8 cellular contexts compared by ENCODE assay signal in genomic region chr2:195898505-195898904, GRCh38.
A peak's percentile ranks its signal among the peaks of the same experiment; 100 is the strongest.
DNase-seq lines count a peak whose midpoint lies in the region; ATAC-seq and TF ChIP-seq lines count a peak whose summit lies in the region.

No MANE protein-coding gene starts in this region.

- TF ChIP-seq CTCF in right atrium auricular region (IDR thresholded peaks at IDR 0.05): no peak

- DNase-seq in HT-29 (ENCODE audit: low spot score): peak; percentile 79
- peak; percentile 91 for DNase-seq in amniotic stem cell (lab: John Stamatoyannopoulos, UW)
- peak; percentile 68 for DNase-seq in right atrium auricular region (ENCODE audit: low spot score)
- peak in 43 of 49 donors; percentile 0 to 77 (median 49) for DNase-seq in substantia nigra (lab: John Stamatoyannopoulos, UW)
- DNase-seq in activated T-cell treated with anti-CD3 and anti-CD28 coated beads, Interleukin-2, amount 50 U/mL, for 1 hour: no peak

- no peak overlapping the region for H3K4me3 ChIP-seq in right atrium auricular region

- H3K4me1 ChIP-seq in right atrium auricular region: no peaks in the 10 kb centered on the region

- no peak overlapping the region for H3K27ac ChIP-seq in right atrium auricular region
- H3K27ac ChIP-seq in substantia nigra (ENCODE audit: low read depth, low read length, poor library complexity, severe bottlenecking): no peak overlapping the region

- H3K27me3 ChIP-seq in right atrium auricular region: no peaks in the 10 kb centered on the region

- ATAC-seq in HG02623 (IDR thresholded peaks at IDR 0.05; ENCODE audit: unreplicated experiment) (no peak), HG03097 (IDR thresholded peaks at IDR 0.05; ENCODE audit: low FRiP score, unreplicated experiment) (no peak), GM18498 (IDR thresholded peaks at IDR 0.05; ENCODE audit: unreplicated experiment) (no peak)

- H3K36me3 ChIP-seq in right atrium auricular region: no peaks in the 10 kb centered on the region

- H3K9me3 ChIP-seq in right atrium auricular region: no peaks in the 10 kb centered on the region
